Comparison of ENCODE assay signal across 1 cellular context in the genomic region with DNA sequence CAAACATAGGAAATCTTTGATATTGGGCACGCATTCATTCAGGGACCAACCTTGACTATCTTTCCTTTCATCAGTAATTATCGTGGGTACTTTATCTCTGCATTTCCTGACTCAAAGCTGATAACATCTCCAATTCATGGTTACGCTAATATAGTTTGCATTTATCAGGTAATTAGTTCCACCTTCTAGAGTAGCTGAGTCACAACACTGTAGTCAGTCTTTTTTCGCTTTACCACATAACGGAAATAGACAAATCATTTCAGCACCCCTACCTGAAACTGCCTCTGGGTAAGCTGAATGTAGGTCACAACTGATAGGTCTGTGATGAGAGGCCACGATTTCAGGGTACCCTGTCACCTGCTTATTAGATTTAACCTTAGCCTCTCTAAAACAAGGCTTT.
TF ChIP-seq lines count a peak whose summit lies in the region.

No MANE protein-coding gene starts in this region.

TF ChIP-seq in HEK293, 187 proteins besides CTCF, POLR2A, EP300 and RAD21 (continued from another document and continues in another):
- TF ChIP-seq, protein P1, sequence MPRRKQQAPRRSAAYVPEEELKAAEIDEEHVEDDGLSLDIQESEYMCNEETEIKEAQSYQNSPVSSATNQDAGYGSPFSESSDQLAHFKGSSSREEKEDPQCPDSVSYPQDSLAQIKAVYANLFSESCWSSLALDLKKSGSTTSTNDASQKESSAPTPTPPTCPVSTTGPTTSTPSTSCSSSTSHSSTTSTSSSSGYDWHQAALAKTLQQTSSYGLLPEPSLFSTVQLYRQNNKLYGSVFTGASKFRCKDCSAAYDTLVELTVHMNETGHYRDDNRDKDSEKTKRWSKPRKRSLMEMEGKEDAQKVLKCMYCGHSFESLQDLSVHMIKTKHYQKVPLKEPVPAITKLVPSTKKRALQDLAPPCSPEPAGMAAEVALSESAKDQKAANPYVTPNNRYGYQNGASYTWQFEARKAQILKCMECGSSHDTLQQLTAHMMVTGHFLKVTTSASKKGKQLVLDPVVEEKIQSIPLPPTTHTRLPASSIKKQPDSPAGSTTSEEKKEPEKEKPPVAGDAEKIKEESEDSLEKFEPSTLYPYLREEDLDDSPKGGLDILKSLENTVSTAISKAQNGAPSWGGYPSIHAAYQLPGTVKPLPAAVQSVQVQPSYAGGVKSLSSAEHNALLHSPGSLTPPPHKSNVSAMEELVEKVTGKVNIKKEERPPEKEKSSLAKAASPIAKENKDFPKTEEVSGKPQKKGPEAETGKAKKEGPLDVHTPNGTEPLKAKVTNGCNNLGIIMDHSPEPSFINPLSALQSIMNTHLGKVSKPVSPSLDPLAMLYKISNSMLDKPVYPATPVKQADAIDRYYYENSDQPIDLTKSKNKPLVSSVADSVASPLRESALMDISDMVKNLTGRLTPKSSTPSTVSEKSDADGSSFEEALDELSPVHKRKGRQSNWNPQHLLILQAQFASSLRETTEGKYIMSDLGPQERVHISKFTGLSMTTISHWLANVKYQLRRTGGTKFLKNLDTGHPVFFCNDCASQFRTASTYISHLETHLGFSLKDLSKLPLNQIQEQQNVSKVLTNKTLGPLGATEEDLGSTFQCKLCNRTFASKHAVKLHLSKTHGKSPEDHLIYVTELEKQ (tag by site-specific recombination; IDR thresholded peaks at IDR 0.05; ENCODE audit: borderline replicate concordance) = no peak
- TF ChIP-seq ZNF837 (tag by site-specific recombination; IDR thresholded peaks at IDR 0.05) (no peak), ZXDB (tag by site-specific recombination; IDR thresholded peaks at IDR 0.05) (peak; percentile 35; the same call in 1 of the 2 replicates), ZBTB21 (tag by site-specific recombination; IDR thresholded peaks at IDR 0.05) (no peak), YY2 (tag by site-specific recombination; IDR thresholded peaks at IDR 0.05) (no peak), ZSCAN16 (tag by site-specific recombination; IDR thresholded peaks at IDR 0.05) (no peak), ZNF473 (tag by site-specific recombination; IDR thresholded peaks at IDR 0.05) (no peak), ZNF112 (tag by site-specific recombination; IDR thresholded peaks at IDR 0.05) (no peak), ZNF311 (tag by site-specific recombination; IDR thresholded peaks at IDR 0.05; ENCODE audit: borderline replicate concordance) (no peak), ZNF157 (tag by site-specific recombination; IDR thresholded peaks at IDR 0.05) (no peak), KLF16 (tag by site-specific recombination; IDR thresholded peaks at IDR 0.05) (no peak), ZSCAN30 (tag by site-specific recombination; IDR thresholded peaks at IDR 0.05) (no peak), ZNF48 (tag by site-specific recombination; IDR thresholded peaks at IDR 0.05) (no peak), ZNF843 (tag by site-specific recombination; IDR thresholded peaks at IDR 0.05) (no peak), MZF1 (tag by site-specific recombination; IDR thresholded peaks at IDR 0.05; ENCODE audit: borderline replicate concordance) (no peak), SCRT2 (tag by site-specific recombination; IDR thresholded peaks at IDR 0.05) (no peak), FEZF1 (tag by site-specific recombination; IDR thresholded peaks at IDR 0.05) (peak; percentile 71), ZEB2 (tag by site-specific recombination; IDR thresholded peaks at IDR 0.05) (no peak), EGR2 (tag by site-specific recombination; IDR thresholded peaks at IDR 0.05; ENCODE audit: low read depth) (no peak), YY1 (tag by site-specific recombination; IDR thresholded peaks at IDR 0.05) (no peak), ZNF23 (tag by site-specific recombination; IDR thresholded peaks at IDR 0.05; ENCODE audit: borderline replicate concordance) (no peak), ZNF600 (tag by site-specific recombination; IDR thresholded peaks at IDR 0.05) (no peak), OSR2 (tag by site-specific recombination; IDR thresholded peaks at IDR 0.05) (peak; percentile 87), ZBTB7A (tag by site-specific recombination; IDR thresholded peaks at IDR 0.05; ENCODE audit: low read depth) (no peak), ZNF777 (tag by site-specific recombination; IDR thresholded peaks at IDR 0.05; ENCODE audit: borderline replicate concordance) (no peak), ZNF629 (tag by site-specific recombination; IDR thresholded peaks at IDR 0.05) (0 out of 2 replicates have a peak, but pooled peaks have one; percentile 15), SP7 (tag by site-specific recombination; IDR thresholded peaks at IDR 0.05) (peak; percentile 64), ZNF621 (tag by site-specific recombination; IDR thresholded peaks at IDR 0.05) (no peak), ZNF266 (tag by site-specific recombination; IDR thresholded peaks at IDR 0.05; ENCODE audit: low read depth) (no peak), ZNF549 (tag by site-specific recombination; IDR thresholded peaks at IDR 0.05) (no peak), ZNF433 (tag by site-specific recombination; IDR thresholded peaks at IDR 0.05; ENCODE audit: low read depth) (no peak), GLIS1 (tag by site-specific recombination; IDR thresholded peaks at IDR 0.05) (no peak), OVOL3 (tag by site-specific recombination; IDR thresholded peaks at IDR 0.05) (no peak), ZNF785 (tag by site-specific recombination; IDR thresholded peaks at IDR 0.05) (no peak), ZNF626 (tag by site-specific recombination; IDR thresholded peaks at IDR 0.05) (no peak), REPIN1 (tag by site-specific recombination; IDR thresholded peaks at IDR 0.05; ENCODE audit: low read depth) (no peak), ZNF114 (tag by site-specific recombination; IDR thresholded peaks at IDR 0.05) (no peak), ZNF571 (tag by site-specific recombination; IDR thresholded peaks at IDR 0.05) (no peak), ZNF658 (tag by site-specific recombination; IDR thresholded peaks at IDR 0.05) (no peak), ZSCAN23 (tag by site-specific recombination; IDR thresholded peaks at IDR 0.05) (0 out of 2 replicates have a peak, but pooled peaks have one; percentile 27), ZNF394 (tag by site-specific recombination; IDR thresholded peaks at IDR 0.05; ENCODE audit: borderline replicate concordance) (peak; percentile 79), ZNF121 (tag by site-specific recombination; IDR thresholded peaks at IDR 0.05) (no peak)
- TF ChIP-seq, protein P2, sequence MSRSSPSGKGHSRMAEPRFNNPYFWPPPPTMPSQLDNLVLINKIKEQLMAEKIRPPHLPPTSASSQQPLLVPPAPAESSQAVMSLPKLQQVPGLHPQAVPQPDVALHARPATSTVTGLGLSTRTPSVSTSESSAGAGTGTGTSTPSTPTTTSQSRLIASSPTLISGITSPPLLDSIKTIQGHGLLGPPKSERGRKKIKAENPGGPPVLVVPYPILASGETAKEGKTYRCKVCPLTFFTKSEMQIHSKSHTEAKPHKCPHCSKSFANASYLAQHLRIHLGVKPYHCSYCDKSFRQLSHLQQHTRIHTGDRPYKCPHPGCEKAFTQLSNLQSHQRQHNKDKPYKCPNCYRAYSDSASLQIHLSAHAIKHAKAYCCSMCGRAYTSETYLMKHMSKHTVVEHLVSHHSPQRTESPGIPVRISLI (tag by site-specific recombination; IDR thresholded peaks at IDR 0.05) = peak; percentile 97
- TF ChIP-seq, protein P3, sequence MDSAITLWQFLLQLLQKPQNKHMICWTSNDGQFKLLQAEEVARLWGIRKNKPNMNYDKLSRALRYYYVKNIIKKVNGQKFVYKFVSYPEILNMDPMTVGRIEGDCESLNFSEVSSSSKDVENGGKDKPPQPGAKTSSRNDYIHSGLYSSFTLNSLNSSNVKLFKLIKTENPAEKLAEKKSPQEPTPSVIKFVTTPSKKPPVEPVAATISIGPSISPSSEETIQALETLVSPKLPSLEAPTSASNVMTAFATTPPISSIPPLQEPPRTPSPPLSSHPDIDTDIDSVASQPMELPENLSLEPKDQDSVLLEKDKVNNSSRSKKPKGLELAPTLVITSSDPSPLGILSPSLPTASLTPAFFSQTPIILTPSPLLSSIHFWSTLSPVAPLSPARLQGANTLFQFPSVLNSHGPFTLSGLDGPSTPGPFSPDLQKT (IDR thresholded peaks at IDR 0.05; ENCODE audit: borderline replicate concordance, low read depth, low read length) = no peak
- TF ChIP-seq, protein P4, sequence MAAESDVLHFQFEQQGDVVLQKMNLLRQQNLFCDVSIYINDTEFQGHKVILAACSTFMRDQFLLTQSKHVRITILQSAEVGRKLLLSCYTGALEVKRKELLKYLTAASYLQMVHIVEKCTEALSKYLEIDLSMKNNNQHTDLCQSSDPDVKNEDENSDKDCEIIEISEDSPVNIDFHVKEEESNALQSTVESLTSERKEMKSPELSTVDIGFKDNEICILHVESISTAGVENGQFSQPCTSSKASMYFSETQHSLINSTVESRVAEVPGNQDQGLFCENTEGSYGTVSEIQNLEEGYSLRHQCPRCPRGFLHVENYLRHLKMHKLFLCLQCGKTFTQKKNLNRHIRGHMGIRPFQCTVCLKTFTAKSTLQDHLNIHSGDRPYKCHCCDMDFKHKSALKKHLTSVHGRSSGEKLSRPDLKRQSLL (tag by site-specific recombination; IDR thresholded peaks at IDR 0.05) = no peak
- TF ChIP-seq, protein P5, sequence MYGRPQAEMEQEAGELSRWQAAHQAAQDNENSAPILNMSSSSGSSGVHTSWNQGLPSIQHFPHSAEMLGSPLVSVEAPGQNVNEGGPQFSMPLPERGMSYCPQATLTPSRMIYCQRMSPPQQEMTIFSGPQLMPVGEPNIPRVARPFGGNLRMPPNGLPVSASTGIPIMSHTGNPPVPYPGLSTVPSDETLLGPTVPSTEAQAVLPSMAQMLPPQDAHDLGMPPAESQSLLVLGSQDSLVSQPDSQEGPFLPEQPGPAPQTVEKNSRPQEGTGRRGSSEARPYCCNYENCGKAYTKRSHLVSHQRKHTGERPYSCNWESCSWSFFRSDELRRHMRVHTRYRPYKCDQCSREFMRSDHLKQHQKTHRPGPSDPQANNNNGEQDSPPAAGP (tag by site-specific recombination; IDR thresholded peaks at IDR 0.05) = no peak
- TF ChIP-seq, protein P6, sequence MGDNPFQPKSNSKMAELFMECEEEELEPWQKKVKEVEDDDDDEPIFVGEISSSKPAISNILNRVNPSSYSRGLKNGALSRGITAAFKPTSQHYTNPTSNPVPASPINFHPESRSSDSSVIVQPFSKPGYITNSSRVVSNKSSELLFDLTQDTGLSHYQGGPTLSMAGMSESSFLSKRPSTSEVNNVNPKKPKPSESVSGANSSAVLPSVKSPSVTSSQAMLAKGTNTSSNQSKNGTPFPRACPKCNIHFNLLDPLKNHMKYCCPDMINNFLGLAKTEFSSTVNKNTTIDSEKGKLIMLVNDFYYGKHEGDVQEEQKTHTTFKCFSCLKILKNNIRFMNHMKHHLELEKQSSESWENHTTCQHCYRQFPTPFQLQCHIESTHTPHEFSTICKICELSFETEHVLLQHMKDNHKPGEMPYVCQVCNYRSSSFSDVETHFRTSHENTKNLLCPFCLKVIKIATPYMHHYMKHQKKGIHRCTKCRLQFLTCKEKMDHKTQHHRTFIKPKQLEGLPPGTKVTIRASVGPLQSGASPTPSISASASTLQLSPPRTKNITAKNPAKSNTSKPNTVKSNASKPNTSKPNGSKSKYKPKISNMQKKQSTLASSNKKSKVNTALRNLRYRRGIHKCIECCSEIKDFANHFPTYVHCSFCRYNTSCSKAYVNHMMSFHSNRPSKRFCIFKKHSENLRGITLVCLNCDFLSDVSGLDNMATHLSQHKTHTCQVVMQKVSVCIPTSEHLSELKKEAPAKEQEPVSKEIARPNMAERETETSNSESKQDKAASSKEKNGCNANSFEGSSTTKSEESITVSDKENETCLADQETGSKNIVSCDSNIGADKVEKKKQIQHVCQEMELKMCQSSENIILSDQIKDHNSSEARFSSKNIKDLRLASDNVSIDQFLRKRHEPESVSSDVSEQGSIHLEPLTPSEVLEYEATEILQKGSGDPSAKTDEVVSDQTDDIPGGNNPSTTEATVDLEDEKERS (tag by site-specific recombination; IDR thresholded peaks at IDR 0.05) = no peak
- TF ChIP-seq, protein P7, sequence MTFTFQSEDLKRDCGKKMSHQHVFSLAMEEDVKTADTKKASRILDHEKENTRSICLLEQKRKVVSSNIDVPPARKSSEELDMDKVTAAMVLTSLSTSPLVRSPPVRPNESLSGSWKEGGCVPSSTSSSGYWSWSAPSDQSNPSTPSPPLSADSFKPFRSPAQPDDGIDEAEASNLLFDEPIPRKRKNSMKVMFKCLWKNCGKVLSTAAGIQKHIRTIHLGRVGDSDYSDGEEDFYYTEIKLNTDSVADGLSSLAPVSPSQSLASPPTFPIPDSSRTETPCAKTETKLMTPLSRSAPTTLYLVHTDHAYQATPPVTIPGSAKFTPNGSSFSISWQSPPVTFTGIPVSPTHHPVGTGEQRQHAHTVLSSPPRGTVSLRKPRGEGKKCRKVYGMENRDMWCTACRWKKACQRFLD (tag by site-specific recombination; IDR thresholded peaks at IDR 0.05) = no peak
- TF ChIP-seq, protein P8, sequence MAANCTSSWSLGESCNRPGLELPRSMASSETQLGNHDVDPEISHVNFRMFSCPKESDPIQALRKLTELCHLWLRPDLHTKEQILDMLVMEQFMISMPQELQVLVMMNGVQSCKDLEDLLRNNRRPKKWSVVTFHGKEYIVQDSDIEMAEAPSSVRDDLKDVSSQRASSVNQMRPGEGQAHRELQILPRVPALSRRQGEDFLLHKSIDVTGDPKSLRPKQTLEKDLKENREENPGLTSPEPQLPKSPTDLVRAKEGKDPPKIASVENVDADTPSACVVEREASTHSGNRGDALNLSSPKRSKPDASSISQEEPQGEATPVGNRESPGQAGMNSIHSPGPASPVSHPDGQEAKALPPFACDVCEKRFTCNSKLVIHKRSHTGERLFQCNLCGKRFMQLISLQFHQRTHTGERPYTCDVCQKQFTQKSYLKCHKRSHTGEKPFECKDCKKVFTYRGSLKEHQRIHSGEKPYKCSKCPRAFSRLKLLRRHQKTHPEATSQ (tag by site-specific recombination; IDR thresholded peaks at IDR 0.05) = no peak
- TF ChIP-seq, protein P9, sequence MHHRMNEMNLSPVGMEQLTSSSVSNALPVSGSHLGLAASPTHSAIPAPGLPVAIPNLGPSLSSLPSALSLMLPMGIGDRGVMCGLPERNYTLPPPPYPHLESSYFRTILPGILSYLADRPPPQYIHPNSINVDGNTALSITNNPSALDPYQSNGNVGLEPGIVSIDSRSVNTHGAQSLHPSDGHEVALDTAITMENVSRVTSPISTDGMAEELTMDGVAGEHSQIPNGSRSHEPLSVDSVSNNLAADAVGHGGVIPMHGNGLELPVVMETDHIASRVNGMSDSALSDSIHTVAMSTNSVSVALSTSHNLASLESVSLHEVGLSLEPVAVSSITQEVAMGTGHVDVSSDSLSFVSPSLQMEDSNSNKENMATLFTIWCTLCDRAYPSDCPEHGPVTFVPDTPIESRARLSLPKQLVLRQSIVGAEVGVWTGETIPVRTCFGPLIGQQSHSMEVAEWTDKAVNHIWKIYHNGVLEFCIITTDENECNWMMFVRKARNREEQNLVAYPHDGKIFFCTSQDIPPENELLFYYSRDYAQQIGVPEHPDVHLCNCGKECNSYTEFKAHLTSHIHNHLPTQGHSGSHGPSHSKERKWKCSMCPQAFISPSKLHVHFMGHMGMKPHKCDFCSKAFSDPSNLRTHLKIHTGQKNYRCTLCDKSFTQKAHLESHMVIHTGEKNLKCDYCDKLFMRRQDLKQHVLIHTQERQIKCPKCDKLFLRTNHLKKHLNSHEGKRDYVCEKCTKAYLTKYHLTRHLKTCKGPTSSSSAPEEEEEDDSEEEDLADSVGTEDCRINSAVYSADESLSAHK (tag by site-specific recombination; IDR thresholded peaks at IDR 0.05) = no peak
